Comparison of ENCODE assay signal across 1 cellular context in the genomic region with DNA sequence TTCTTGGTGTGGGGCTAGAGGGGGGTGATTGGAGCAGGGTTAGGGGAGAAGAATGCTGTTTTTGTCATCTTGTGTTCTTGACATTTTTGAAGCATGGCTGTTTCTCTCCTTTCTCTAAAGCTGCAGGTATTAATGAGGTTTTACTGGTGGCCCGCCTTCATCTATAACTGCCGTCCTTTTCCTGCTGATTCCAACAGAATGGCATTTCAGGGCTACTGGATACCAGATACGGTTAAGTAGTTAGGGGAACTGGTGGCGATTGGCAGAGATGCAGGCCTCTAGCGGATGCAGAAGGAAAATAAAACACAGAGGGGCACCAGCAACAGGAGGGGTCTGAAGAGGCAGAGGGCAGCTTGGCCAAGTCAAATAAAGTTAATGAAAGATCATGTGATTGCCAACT.
TF ChIP-seq lines count a peak whose summit lies in the region.

No MANE protein-coding gene starts in this region.

TF ChIP-seq in IMR-90, 13 proteins besides CTCF, POLR2A, EP300 and RAD21:
- TF ChIP-seq SMC3 (IDR thresholded peaks at IDR 0.05; ENCODE audit: low read depth, low read length) (no peak), CHD1 (IDR thresholded peaks at IDR 0.05; ENCODE audit: low read depth, low read length) (no peak), MXI1 (IDR thresholded peaks at IDR 0.05; ENCODE audit: borderline replicate concordance, low read depth, low read length) (no peak), MAZ (IDR thresholded peaks at IDR 0.05; ENCODE audit: borderline replicate concordance, low read depth, low read length) (no peak), RFX5 (IDR thresholded peaks at IDR 0.05; ENCODE audit: low read depth, low read length) (no peak), NFE2L2 (IDR thresholded peaks at IDR 0.05; ENCODE audit: low read depth, low read length) (no peak), MAFK (IDR thresholded peaks at IDR 0.05; ENCODE audit: low read depth, low read length) (no peak), FOS (IDR thresholded peaks at IDR 0.05; ENCODE audit: low read depth, low read length) (no peak), CEBPB (IDR thresholded peaks at IDR 0.05; ENCODE audit: low read depth, low read length) (no peak), RCOR1 (IDR thresholded peaks at IDR 0.05; ENCODE audit: insufficient replicate concordance, low read length) (no peak)
- TF ChIP-seq, protein P1, sequence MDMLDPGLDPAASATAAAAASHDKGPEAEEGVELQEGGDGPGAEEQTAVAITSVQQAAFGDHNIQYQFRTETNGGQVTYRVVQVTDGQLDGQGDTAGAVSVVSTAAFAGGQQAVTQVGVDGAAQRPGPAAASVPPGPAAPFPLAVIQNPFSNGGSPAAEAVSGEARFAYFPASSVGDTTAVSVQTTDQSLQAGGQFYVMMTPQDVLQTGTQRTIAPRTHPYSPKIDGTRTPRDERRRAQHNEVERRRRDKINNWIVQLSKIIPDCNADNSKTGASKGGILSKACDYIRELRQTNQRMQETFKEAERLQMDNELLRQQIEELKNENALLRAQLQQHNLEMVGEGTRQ (IDR thresholded peaks at IDR 0.05; ENCODE audit: low read depth, low read length) = no peak
